28 cellular contexts compared by ENCODE assay signal in the genomic region with DNA sequence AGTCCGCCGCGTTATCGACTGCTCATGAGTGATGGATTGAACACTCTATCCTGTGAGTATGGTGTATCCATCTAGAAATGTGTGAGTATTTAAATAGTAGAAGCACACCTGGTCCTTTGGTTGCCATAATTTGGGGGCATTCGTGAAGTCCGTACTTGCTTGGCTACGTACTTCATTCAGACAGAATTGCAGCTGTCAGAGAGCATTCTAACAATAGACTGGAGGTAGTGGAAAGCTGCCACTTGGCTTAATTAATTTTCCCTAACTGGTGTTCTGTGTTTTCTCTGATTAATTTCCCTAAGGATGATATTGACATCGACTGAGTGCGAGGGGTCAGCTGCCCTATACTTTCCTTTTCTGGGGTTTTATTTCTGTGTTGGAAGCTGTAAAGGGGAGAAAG.
"Had no signal": no experiment of that assay in that cellular context is flagged by ENCODE, and none has a peak within 500 bp of the region (broad histone marks: within the 10 kb centered on the region; RNA-seq: fewer than 3 reads in every experiment).

No MANE protein-coding gene starts in this region.

- H3K9me3 ChIP-seq: adrenal gland, breast epithelium, MG63, SK-N-SH had no signal

- H3K4me3 Mint-ChIP-seq: activated CD8-positive, alpha-beta T cell treated with anti-CD3 and anti-CD28 coated beads for 36 hours; activated naive CD8-positive, alpha-beta T cell treated with anti-CD3 and anti-CD28 coated beads, Interleukin-2, amount 10 ng/mL, durations not matched to agents 7 days and 5 days; activated T-cell treated with anti-CD3 and anti-CD28 coated beads, Interleukin-2, amount 50 U/mL, for 72 hours; IgD-negative memory B cell; T-helper 2 cell treated with Interferon-gamma antibody and Interleukin-4, amounts not matched to agents 5 μg/mL and 100 μg/mL, for 36 hours had no signal

- H3K27ac Mint-ChIP-seq: activated CD8-positive, alpha-beta T cell treated with anti-CD3 and anti-CD28 coated beads for 36 hours; activated naive CD8-positive, alpha-beta T cell treated with anti-CD3 and anti-CD28 coated beads, Interleukin-2, amount 10 ng/mL, durations not matched to agents 7 days and 5 days; activated T-cell treated with anti-CD3 and anti-CD28 coated beads, Interleukin-2, amount 50 U/mL, for 72 hours; activated T-helper 2 cell treated with anti-CD3 and anti-CD28 coated beads, Interferon-gamma antibody, Interleukin-2, Interleukin-4, amounts not matched to agents 10 μg/mL and 5 μg/mL and 100 μg/mL, durations not matched to agents 14 hours and 24 hours and 36 hours; IgD-negative memory B cell; T-helper 2 cell treated with Interferon-gamma antibody and Interleukin-4, amounts not matched to agents 5 μg/mL and 100 μg/mL, for 36 hours had no signal

- H3K9me3 Mint-ChIP-seq: activated CD8-positive, alpha-beta T cell treated with anti-CD3 and anti-CD28 coated beads for 36 hours; activated naive CD8-positive, alpha-beta T cell treated with anti-CD3 and anti-CD28 coated beads, Interleukin-2, amount 10 ng/mL, durations not matched to agents 7 days and 5 days; activated T-cell treated with anti-CD3 and anti-CD28 coated beads, Interleukin-2, amount 50 U/mL, for 72 hours; activated T-helper 2 cell treated with anti-CD3 and anti-CD28 coated beads, Interferon-gamma antibody, Interleukin-2, Interleukin-4, amounts not matched to agents 10 μg/mL and 5 μg/mL and 100 μg/mL, durations not matched to agents 14 hours and 24 hours and 36 hours; IgD-negative memory B cell; T-helper 2 cell treated with Interferon-gamma antibody and Interleukin-4, amounts not matched to agents 5 μg/mL and 100 μg/mL, for 36 hours had no signal

- H3K4me3 ChIP-seq: adrenal gland, breast epithelium, MG63 had no signal

- ATAC-seq: activated CD4-positive, CD25-positive, alpha-beta regulatory T cell treated with anti-CD3 and anti-CD28 coated beads, Interleukin-2, amount 50 U/mL, for 24 hours; activated CD8-positive, alpha-beta T cell treated with anti-CD3 and anti-CD28 coated beads for 36 hours; activated T-cell treated with anti-CD3 and anti-CD28 coated beads, Interleukin-2, amount 50 U/mL, for 72 hours had no signal

- H3K4me1 ChIP-seq: breast epithelium had no signal

- DNase-seq: activated CD4-positive, alpha-beta T cell treated with anti-CD3 and anti-CD28 coated beads for 4 hours; activated CD8-positive, alpha-beta memory T cell treated with anti-CD3 and anti-CD28 coated beads, Interleukin-2, amount 50 U/mL, for 4 hours; activated CD8-positive, alpha-beta T cell treated with anti-CD3 and anti-CD28 coated beads for 36 hours; activated gamma-delta T cell treated with Interleukin-2 at 50 U/mL for 16 hours; activated naive CD4-positive, alpha-beta T cell treated with anti-CD3 and anti-CD28 coated beads, Interleukin-2, amount 50 U/mL, for 16 hours; activated naive CD8-positive, alpha-beta T cell treated with anti-CD3 and anti-CD28 coated beads, Interleukin-2, amount 10 ng/mL, durations not matched to agents 7 days and 5 days; activated T-cell treated with anti-CD3 and anti-CD28 coated beads, Interleukin-2, amount 50 U/mL, for 72 hours; adrenal gland; anterior cingulate cortex; central memory CD4-positive, alpha-beta T cell; MG63; MV-4-11; NCI-H1092 treated with DMSO at 0.1 percent for 48 hours; NCI-H1417 treated with DMSO at 0.1 percent for 48 hours; NCI-H1694; NCI-H2029; NCI-H2107; NCI-H2227 treated with DMSO at 0.1 percent for 48 hours; NCI-H446 treated with DMSO at 0.1 percent for 48 hours; NCI-H524 treated with DMSO at 0.1 percent for 48 hours; NCI-H748 treated with DMSO at 0.1 percent for 48 hours; SK-N-SH; T-helper 1 cell had no signal

- H3K9ac ChIP-seq: SK-N-SH had no signal

- H3K4me2 ChIP-seq: SK-N-SH had no signal

- H3K27me3 ChIP-seq: adrenal gland, breast epithelium, MG63 had no signal

- H3K27me3 Mint-ChIP-seq: activated CD8-positive, alpha-beta T cell treated with anti-CD3 and anti-CD28 coated beads for 36 hours; activated naive CD8-positive, alpha-beta T cell treated with anti-CD3 and anti-CD28 coated beads, Interleukin-2, amount 10 ng/mL, durations not matched to agents 7 days and 5 days; IgD-negative memory B cell had no signal

- H3K27ac ChIP-seq: adrenal gland, breast epithelium had no signal
